In the genomic region with DNA sequence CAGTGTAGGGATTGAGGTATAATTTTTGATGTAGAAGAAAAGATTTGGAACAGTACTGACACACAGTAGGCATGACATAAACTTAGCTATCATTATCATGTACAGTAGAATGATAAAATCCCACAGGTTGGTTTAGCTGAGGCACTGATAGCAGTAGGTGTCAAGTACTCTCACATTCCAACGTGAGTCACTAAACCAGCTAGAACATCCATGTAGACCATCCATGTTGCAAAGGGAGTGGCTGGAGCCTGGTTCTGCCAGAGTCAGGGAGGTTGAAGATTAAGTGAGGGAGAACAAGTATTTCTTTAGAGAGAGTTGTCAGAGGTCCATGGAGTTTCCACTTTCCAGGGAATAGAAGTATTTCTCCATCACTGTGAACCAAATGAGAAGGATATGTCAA, we compare ENCODE assay signal across 19 cellular contexts.
A peak's percentile ranks its signal among the peaks of the same experiment; 100 is the strongest.
DNase-seq lines count a peak whose midpoint lies in the region; ATAC-seq and TF ChIP-seq lines count a peak whose summit lies in the region.
"Had no signal": no experiment of that assay in that cellular context is flagged by ENCODE, and none has a peak within 500 bp of the region (broad histone marks: within the 10 kb centered on the region; RNA-seq: fewer than 3 reads in every experiment).

No MANE protein-coding gene starts in this region.

- no peak for TF ChIP-seq CTCF in foreskin keratinocyte (conservative IDR thresholded peaks at IDR 0.05)
- TF ChIP-seq CTCF in gastrocnemius medialis (IDR thresholded peaks at IDR 0.05 in 4 of 5, conservative IDR thresholded peaks at IDR 0.05 in 1 of 5): no peak

- intact Hi-C loops in gastrocnemius medialis (cut with DNase I; ENCODE audit: low total_unique reads): no loop called here

- H3K27me3 ChIP-seq in foreskin keratinocyte (no peaks in the 10 kb centered on the region), gastrocnemius medialis (no peaks in the 10 kb centered on the region)
- H3K27me3 ChIP-seq: BE2C; BLaER1 treated with 17β-estradiol and CSF1 and Interleukin-3, amounts not matched to agents 10 nM and 100 nM had no signal

- no peak overlapping the region for H3K4me3 ChIP-seq in gastrocnemius medialis
- H3K4me3 ChIP-seq: A549; BLaER1 treated with 17β-estradiol and CSF1 and Interleukin-3, amounts not matched to agents 10 nM and 100 nM; GM23248 had no signal

- in situ Hi-C loops in gastrocnemius medialis (cut with MboI; ENCODE audit: low sequenced_read_pairs in 4 of 4): loop anchor here in 1 of 4 donors (25.0 kb wide), 1 partner anchor 94 kb away; no protein-coding TSS in a partner anchor

- H3K4me1 ChIP-seq in foreskin keratinocyte (no peaks in the 10 kb centered on the region), gastrocnemius medialis (no peaks in the 10 kb centered on the region)
- H3K4me1 ChIP-seq: A549; BLaER1 treated with 17β-estradiol and CSF1 and Interleukin-3, amounts not matched to agents 10 nM and 100 nM had no signal

- H3K9me3 ChIP-seq in gastrocnemius medialis: no peaks in the 10 kb centered on the region
- H3K9me3 ChIP-seq: A549; BE2C; BLaER1 treated with 17β-estradiol and CSF1 and Interleukin-3, amounts not matched to agents 10 nM and 100 nM had no signal

- no peaks in the 10 kb centered on the region for H3K36me3 ChIP-seq in gastrocnemius medialis
- H3K36me3 ChIP-seq: BE2C; BLaER1 treated with 17β-estradiol and CSF1 and Interleukin-3, amounts not matched to agents 10 nM and 100 nM had no signal

- H3K27ac ChIP-seq in foreskin keratinocyte (no peak overlapping the region), gastrocnemius medialis (no peak overlapping the region)
- H3K27ac ChIP-seq: A549; BLaER1 treated with 17β-estradiol and CSF1 and Interleukin-3, amounts not matched to agents 10 nM and 100 nM; GM23248 had no signal

- no peak for TF ChIP-seq POLR2A in gastrocnemius medialis (IDR thresholded peaks at IDR 0.05)

- DNase-seq in NCI-H226 (peak; percentile 52), foreskin keratinocyte (no peak), myocyte (ENCODE audit: low read depth) (peak; percentile 32), gastrocnemius medialis (no peak), NCI-H1694 treated with DMSO at 0.1 percent for 48 hours (lab: John Stamatoyannopoulos, UW) (no peak), NCI-H2107 treated with DMSO at 0.1 percent for 48 hours (lab: John Stamatoyannopoulos, UW; ENCODE audit: unreplicated experiment) (no peak)
- no peak for DNase-seq in activated CD4-positive, alpha-beta T cell treated with anti-CD3 and anti-CD28 coated beads for 48 hours
- DNase-seq: 8988T; ACHN; AML-193; BE2C; CD4-positive, alpha-beta T cell; CD8-positive, alpha-beta memory T cell; DND-41; GM23248; H7; HCEC 1CT had no signal

- ATAC-seq in foreskin keratinocyte (peak; percentile 57), gastrocnemius medialis (no peak)
- ATAC-seq: A549 had no signal

Comparison
In these comparisons a context has a peak if more than half of its experiments do, and no peak if none do; other contexts are left out.
1. DNase-seq: peak in NCI-H226 (single experiment) and myocyte (single experiment); none in foreskin keratinocyte (0 of 2), gastrocnemius medialis (0 of 2), NCI-H1694 treated with DMSO at 0.1 percent for 48 hours (single experiment), activated CD4-positive, alpha-beta T cell treated with anti-CD3 and anti-CD28 coated beads for 48 hours (single experiment) and NCI-H2107 treated with DMSO at 0.1 percent for 48 hours (single experiment).